Comparison of ENCODE assay signal across 15 cellular contexts in the genomic region with DNA sequence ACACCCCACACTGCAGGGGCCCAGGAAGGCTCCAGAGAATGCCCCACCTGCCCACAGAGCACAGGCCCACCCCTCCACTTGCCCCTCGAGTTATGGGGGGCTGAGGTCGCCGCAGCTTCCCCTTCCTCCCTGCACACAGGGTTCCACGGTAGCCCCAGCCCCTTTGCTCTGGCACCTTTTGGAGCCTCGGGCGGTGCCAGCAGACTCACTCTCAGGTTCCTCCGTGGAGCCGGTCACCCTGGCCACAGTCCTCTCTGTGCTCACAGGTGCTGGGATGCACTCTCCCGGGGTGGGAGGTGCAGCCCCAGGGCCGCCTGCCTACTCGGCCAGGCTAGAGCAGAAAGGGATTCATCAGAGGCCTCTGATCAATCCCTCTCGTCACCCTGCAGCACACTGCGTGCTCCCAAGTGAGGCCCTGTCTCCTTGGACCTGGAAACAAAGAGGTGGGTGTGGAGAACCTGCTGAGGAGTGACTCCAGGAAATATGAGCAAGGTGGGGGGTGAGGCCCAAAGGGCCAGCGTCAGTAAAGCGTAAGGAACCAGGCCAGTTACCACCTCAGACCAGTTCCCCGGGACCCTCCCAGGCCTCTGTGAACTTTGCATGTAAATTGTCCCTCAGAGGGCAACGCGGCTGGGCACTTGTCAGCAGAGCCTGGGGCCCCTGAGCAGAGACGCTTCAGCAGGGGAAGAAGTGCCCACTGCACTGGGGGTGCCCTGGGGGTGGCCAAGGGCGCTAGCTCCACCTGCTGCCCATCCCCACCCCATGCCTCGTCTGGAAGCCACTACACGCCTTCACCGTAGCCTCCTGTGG.
"Had no signal": no experiment of that assay in that cellular context is flagged by ENCODE, and none has a peak within 500 bp of the region (broad histone marks: within the 10 kb centered on the region; RNA-seq: fewer than 3 reads in every experiment).

No MANE protein-coding gene starts in this region.

- ATAC-seq: activated CD8-positive, alpha-beta memory T cell treated with anti-CD3 and anti-CD28 coated beads, Interleukin-2, amount 10 ng/mL, durations not matched to agents 7 days and 5 days; left colon had no signal

- H3K27me3 ChIP-seq: brain microvascular endothelial cell had no signal

- DNase-seq: activated CD4-positive, alpha-beta T cell treated with anti-CD3 and anti-CD28 coated beads, Interleukin-2, amount 50 U/mL, for 4 hours; activated CD4-positive, CD25-positive, alpha-beta regulatory T cell; activated CD8-positive, alpha-beta memory T cell treated with anti-CD3 and anti-CD28 coated beads, Interleukin-2, amount 10 ng/mL, durations not matched to agents 7 days and 5 days; activated effector memory CD4-positive, alpha-beta T cell treated with Interleukin-2 at 50 U/mL for 16 hours; activated T-cell treated with anti-CD3 and anti-CD28 coated beads, Interleukin-2, amount 50 U/mL, for 24 hours; brain microvascular endothelial cell; cerebellar nuclear complex; dermis blood vessel endothelial cell; erythroblast; left colon; mesenchymal stem cell; nephron progenitor cell; stimulated activated CD4-positive, alpha-beta T cell treated with anti-CD3 and anti-CD28 coated beads, Interleukin-4, amount 100 ng/mL, for 4 hours; stomach had no signal

- H3K4me3 ChIP-seq: stomach, thoracic aorta had no signal

- H3K36me3 ChIP-seq: brain microvascular endothelial cell, stomach, thoracic aorta had no signal

- H3K27ac ChIP-seq: brain microvascular endothelial cell, stomach, thoracic aorta had no signal

- H3K9me3 ChIP-seq: stomach, thoracic aorta had no signal
